ENCODE assay signal across 8 cellular contexts in the genomic region with DNA sequence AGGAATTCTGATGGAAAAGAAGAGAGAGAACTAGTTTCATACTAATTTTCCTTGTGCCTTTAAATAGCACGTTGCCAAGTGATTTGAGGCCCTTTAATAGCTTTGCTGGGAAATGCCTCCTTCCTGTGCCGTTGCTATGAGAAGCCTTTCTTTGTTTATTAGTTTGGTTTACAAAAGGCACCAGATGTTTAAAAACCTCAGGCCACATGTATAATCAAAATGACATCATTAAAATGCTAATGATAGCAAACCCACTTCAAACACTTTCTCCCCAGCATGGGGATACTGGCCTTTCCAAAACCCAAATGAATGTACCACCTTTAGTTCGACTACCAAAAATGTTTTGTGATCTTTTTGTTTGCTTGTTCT. TPM values are rescaled to one million over a fixed set of nuclear protein-coding genes. Genes with fewer than 3 reads are reported as not detected.
A peak's percentile ranks its signal among the peaks of the same experiment; 100 is the strongest.
DNase-seq lines count a peak whose midpoint lies in the region; ATAC-seq, FAIRE-seq and TF ChIP-seq lines count a peak whose summit lies in the region.

No MANE protein-coding gene starts in this region.

- H2BK15ac ChIP-seq in mesenchymal stem cell (ENCODE audit: low read depth, poor library complexity, severe bottlenecking), result no peak overlapping the region

- H3K4me1 ChIP-seq in KMS-11 (ENCODE audit: low read depth, poor library complexity, severe bottlenecking), result peaks cover 24% of the 10 kb centered on the region
- no peaks in the 10 kb centered on the region for H3K4me1 ChIP-seq in mesenchymal stem cell (ENCODE audit: control insufficient read depth, insufficient read depth, low read depth, low read length)

- DNase-seq in DMS 273 (lab: John Stamatoyannopoulos, UW; ENCODE audit: unreplicated experiment), result peak; percentile 91
- peak; percentile 56 for DNase-seq in central memory CD4-positive, alpha-beta T cell
- DNase-seq in mesenchymal stem cell, result peak; percentile 99
- no peak for DNase-seq in Kasumi-1 (lab: John Stamatoyannopoulos, UW)
- no peak for DNase-seq in GM19239 (ENCODE audit: insufficient read length, low spot score)

- no peak for FAIRE-seq in GM19239 (lab: Jason Lieb, UNC)

- no peaks in the 10 kb centered on the region for H3K79me2 ChIP-seq in KMS-11 (ENCODE audit: insufficient read depth, low read depth)

- no peaks in the 10 kb centered on the region for H3K9me3 ChIP-seq in mesenchymal stem cell (ENCODE audit: control insufficient read depth, low read length)

- no peaks in the 10 kb centered on the region for H4K20me1 ChIP-seq in KMS-11 (ENCODE audit: insufficient read depth)

- no peaks in the 10 kb centered on the region for H3K79me1 ChIP-seq in mesenchymal stem cell (replicated peaks; ENCODE audit: low read length, poor library complexity, severe bottlenecking)

- no peak for TF ChIP-seq CTCF in KMS-11 (conservative IDR thresholded peaks at IDR 0.05; ENCODE audit: low read depth, low read length)

- H3K18ac ChIP-seq in mesenchymal stem cell (ENCODE audit: low read depth in 1 of 2, low read length in 2 of 2), result peak overlapping the region; percentile 48 to 54

- no peaks in the 10 kb centered on the region; the same call in 1 of the 2 replicates for H3K27me3 ChIP-seq in KMS-11 (ENCODE audit: insufficient read depth, low read depth)
- H3K27me3 ChIP-seq in mesenchymal stem cell (ENCODE audit: control insufficient read depth in 1 of 2, insufficient read depth in 1 of 2, low read length in 2 of 2), result no peaks in the 10 kb centered on the region

- no peak overlapping the region for H2BK5ac ChIP-seq in mesenchymal stem cell (ENCODE audit: low read depth, low read length, poor library complexity, severe bottlenecking)

- H3K4me2 ChIP-seq in KMS-11 (peak overlapping the region; percentile 72), mesenchymal stem cell (ENCODE audit: low read length, poor library complexity, severe bottlenecking) (no peak overlapping the region)

- peak overlapping the region; percentile 57 to 98 for H3K4ac ChIP-seq in mesenchymal stem cell (ENCODE audit: low read depth in 1 of 2, low read length in 2 of 2)

- ATAC-seq in GM21526 (IDR thresholded peaks at IDR 0.05; ENCODE audit: low FRiP score, unreplicated experiment), result no peak
- no peak for ATAC-seq in GM19463 (IDR thresholded peaks at IDR 0.05; ENCODE audit: unreplicated experiment)

- H3K36me3 ChIP-seq in KMS-11 (ENCODE audit: insufficient read depth) (no peaks in the 10 kb centered on the region), mesenchymal stem cell (ENCODE audit: control insufficient read depth in 1 of 2, insufficient read depth in 2 of 2, low read depth in 1 of 2, low read length in 2 of 2) (no peaks in the 10 kb centered on the region)

- H2BK12ac ChIP-seq in mesenchymal stem cell (ENCODE audit: low read length in 2 of 2), result peak overlapping the region in 1 of 2 experiments; percentile 76

- H2AK5ac ChIP-seq in mesenchymal stem cell (ENCODE audit: low read length, severe bottlenecking), result no peak overlapping the region

- peak overlapping the region; percentile 57; the same call in 1 of the 2 replicates for H2AFZ ChIP-seq in KMS-11 (ENCODE audit: low read depth)
- no peak overlapping the region for H2AFZ ChIP-seq in mesenchymal stem cell (ENCODE audit: low read depth, low read length)

- no peak overlapping the region for H3K14ac ChIP-seq in mesenchymal stem cell (ENCODE audit: low read length in 2 of 2)

- peak overlapping the region; percentile 74 for H3K27ac ChIP-seq in KMS-11
- no peak overlapping the region for H3K27ac ChIP-seq in mesenchymal stem cell (ENCODE audit: low read length, poor library complexity, severe bottlenecking)

- H3K4me3 ChIP-seq in KMS-11 (IDR thresholded peaks at IDR 0.05; ENCODE audit: insufficient read depth, low read depth, low read length), result peak overlapping the region; percentile 89
- H3K4me3 ChIP-seq in mesenchymal stem cell (ENCODE audit: insufficient read depth in 1 of 2, low read depth in 1 of 2, low read length in 2 of 2), result peak overlapping the region in 1 of 2 experiments; percentile 17

- H4K8ac ChIP-seq in mesenchymal stem cell (ENCODE audit: low read length), result no peak overlapping the region

- H2BK120ac ChIP-seq in mesenchymal stem cell (ENCODE audit: low read depth, low read length), result peak overlapping the region; percentile 44

- 2% methylated on average over 3 of the region's 3 CpGs for WGBS in mesenchymal stem cell

- no peak overlapping the region for H4K91ac ChIP-seq in mesenchymal stem cell (ENCODE audit: low read length)

- H3K23ac ChIP-seq in mesenchymal stem cell (ENCODE audit: low read length in 2 of 2), result no peak overlapping the region

- H3K9ac ChIP-seq in KMS-11 (peak overlapping the region; percentile 48; the same call in 1 of the 2 replicates), mesenchymal stem cell (ENCODE audit: low read length) (peak overlapping the region; percentile 76)

RNA-seq across cellular contexts. Expression of a gene that starts 50.0 kb away (rescaled TPM):
- 28.3 TPM for polyA plus RNA-seq in mesenchymal stem cell (2013, experiment 1 of 2)
- polyA plus RNA-seq in mesenchymal stem cell (2013, experiment 2 of 2), result 30.1 TPM

Comparison
In these comparisons a context has a peak if more than half of its experiments do, and no peak if none do; other contexts are left out.
1. DNase-seq: peak in DMS 273 (single experiment), central memory CD4-positive, alpha-beta T cell (single experiment) and mesenchymal stem cell (single experiment); none in Kasumi-1 (0 of 2) and GM19239 (single experiment).